Comparison of ENCODE assay signal across 24 cellular contexts in genomic region chr5:72895758-72896157, GRCh38.
A peak's percentile ranks its signal among the peaks of the same experiment; 100 is the strongest.
DNase-seq lines count a peak whose midpoint lies in the region; ATAC-seq and TF ChIP-seq lines count a peak whose summit lies in the region.
"Had no signal": no experiment of that assay in that cellular context is flagged by ENCODE, and none has a peak within 500 bp of the region (broad histone marks: within the 10 kb centered on the region; RNA-seq: fewer than 3 reads in every experiment).

No MANE protein-coding gene starts in this region.

- H3K4me3 Mint-ChIP-seq in activated CD8-positive, alpha-beta memory T cell treated with anti-CD3 and anti-CD28 coated beads, Interleukin-2, amount 10 ng/mL, durations not matched to agents 7 days and 5 days: no peak overlapping the region
- H3K4me3 Mint-ChIP-seq in HFFc6: no peak overlapping the region
- H3K4me3 Mint-ChIP-seq in activated naive CD8-positive, alpha-beta T cell treated with anti-CD3 and anti-CD28 coated beads, Interleukin-2, amount 50 U/mL, for 24 hours: no peak overlapping the region
- peak overlapping the region; percentile 2 for H3K4me3 Mint-ChIP-seq in stimulated activated naive CD8-positive, alpha-beta T cell treated with anti-CD3 and anti-CD28 coated beads, Interleukin-15, Interleukin-2, amounts not matched to agents 100 ng/mL and 50 ng/mL, for 24 hours
- H3K4me3 Mint-ChIP-seq: naive B cell had no signal

- H3K4me1 Mint-ChIP-seq in activated CD8-positive, alpha-beta memory T cell treated with anti-CD3 and anti-CD28 coated beads, Interleukin-2, amount 10 ng/mL, durations not matched to agents 7 days and 5 days: peaks cover 12% of the 10 kb centered on the region
- no peaks in the 10 kb centered on the region for H3K4me1 Mint-ChIP-seq in HFFc6 (ENCODE audit: low read depth)
- peaks cover 12% of the 10 kb centered on the region for H3K4me1 Mint-ChIP-seq in activated naive CD8-positive, alpha-beta T cell treated with anti-CD3 and anti-CD28 coated beads, Interleukin-2, amount 50 U/mL, for 24 hours
- H3K4me1 Mint-ChIP-seq in stimulated activated naive CD8-positive, alpha-beta T cell treated with anti-CD3 and anti-CD28 coated beads, Interleukin-15, Interleukin-2, amounts not matched to agents 100 ng/mL and 50 ng/mL, for 24 hours (ENCODE audit: low read depth): peaks cover 13% of the 10 kb centered on the region
- H3K4me1 Mint-ChIP-seq: naive B cell had no signal

- peaks cover 60% of the 10 kb centered on the region for H3K36me3 Mint-ChIP-seq in activated CD8-positive, alpha-beta memory T cell treated with anti-CD3 and anti-CD28 coated beads, Interleukin-2, amount 10 ng/mL, durations not matched to agents 7 days and 5 days
- peaks cover 48% of the 10 kb centered on the region for H3K36me3 Mint-ChIP-seq in HFFc6 (ENCODE audit: low read depth)
- peaks cover 59% of the 10 kb centered on the region for H3K36me3 Mint-ChIP-seq in activated naive CD8-positive, alpha-beta T cell treated with anti-CD3 and anti-CD28 coated beads, Interleukin-2, amount 50 U/mL, for 24 hours (ENCODE audit: low read depth)
- peaks cover 77% of the 10 kb centered on the region for H3K36me3 Mint-ChIP-seq in stimulated activated naive CD8-positive, alpha-beta T cell treated with anti-CD3 and anti-CD28 coated beads, Interleukin-15, Interleukin-2, amounts not matched to agents 100 ng/mL and 50 ng/mL, for 24 hours (ENCODE audit: low read depth)

- CTCF ChIA-PET in activated CD8-positive, alpha-beta memory T cell treated with anti-CD3 and anti-CD28 coated beads, Interleukin-2, amount 10 ng/mL, durations not matched to agents 7 days and 5 days (lab: Charles Lee): no interaction called here

- TF ChIP-seq CTCF in HFFc6 (IDR thresholded peaks at IDR 0.05): no peak

- peak; percentile 80 for ATAC-seq in activated CD8-positive, alpha-beta memory T cell treated with anti-CD3 and anti-CD28 coated beads, Interleukin-2, amount 10 ng/mL, durations not matched to agents 7 days and 5 days
- peak; percentile 72 for ATAC-seq in activated naive CD8-positive, alpha-beta T cell treated with anti-CD3 and anti-CD28 coated beads, Interleukin-2, amount 50 U/mL, for 24 hours
- ATAC-seq: GM12878, Panc1 had no signal

- H3K9me3 Mint-ChIP-seq in activated CD8-positive, alpha-beta memory T cell treated with anti-CD3 and anti-CD28 coated beads, Interleukin-2, amount 10 ng/mL, durations not matched to agents 7 days and 5 days (ENCODE audit: low read depth): no peaks in the 10 kb centered on the region
- H3K9me3 Mint-ChIP-seq in HFFc6: no peaks in the 10 kb centered on the region
- H3K9me3 Mint-ChIP-seq in activated naive CD8-positive, alpha-beta T cell treated with anti-CD3 and anti-CD28 coated beads, Interleukin-2, amount 50 U/mL, for 24 hours: no peaks in the 10 kb centered on the region
- H3K9me3 Mint-ChIP-seq in stimulated activated naive CD8-positive, alpha-beta T cell treated with anti-CD3 and anti-CD28 coated beads, Interleukin-15, Interleukin-2, amounts not matched to agents 100 ng/mL and 50 ng/mL, for 24 hours: no peaks in the 10 kb centered on the region
- H3K9me3 Mint-ChIP-seq: naive B cell had no signal

- H3K27me3 Mint-ChIP-seq in activated CD8-positive, alpha-beta memory T cell treated with anti-CD3 and anti-CD28 coated beads, Interleukin-2, amount 10 ng/mL, durations not matched to agents 7 days and 5 days: no peaks in the 10 kb centered on the region
- H3K27me3 Mint-ChIP-seq in HFFc6 (ENCODE audit: insufficient read depth): no peaks in the 10 kb centered on the region
- H3K27me3 Mint-ChIP-seq in activated naive CD8-positive, alpha-beta T cell treated with anti-CD3 and anti-CD28 coated beads, Interleukin-2, amount 50 U/mL, for 24 hours: no peaks in the 10 kb centered on the region
- no peaks in the 10 kb centered on the region for H3K27me3 Mint-ChIP-seq in stimulated activated naive CD8-positive, alpha-beta T cell treated with anti-CD3 and anti-CD28 coated beads, Interleukin-15, Interleukin-2, amounts not matched to agents 100 ng/mL and 50 ng/mL, for 24 hours
- H3K27me3 Mint-ChIP-seq: naive B cell had no signal

- no peak for DNase-seq in activated CD8-positive, alpha-beta memory T cell treated with anti-CD3 and anti-CD28 coated beads, Interleukin-2, amount 10 ng/mL, durations not matched to agents 7 days and 5 days
- no peak for DNase-seq in activated CD8-positive, alpha-beta memory T cell treated with anti-CD3 and anti-CD28 coated beads for 24 hours
- DNase-seq in HFFc6 (no peak), glomerular visceral epithelial cell (ENCODE audit: extremely low spot score) (no peak), UCSD-AML1 (lab: John Stamatoyannopoulos, UW; ENCODE audit: unreplicated experiment) (no peak)
- no peak for DNase-seq in activated naive CD8-positive, alpha-beta T cell treated with anti-CD3 and anti-CD28 coated beads, Interleukin-2, amount 50 U/mL, for 24 hours
- no peak for DNase-seq in central memory CD4-positive, alpha-beta T cell
- DNase-seq: ACHN; aorta; BE2C; DMS153; H7; kidney glomerular epithelial cell; midbrain; naive B cell; NCI-H2107; NCI-H345; nucleus accumbens; SHP77 treated with DMSO at 0.1 percent for 48 hours; stimulated activated CD4-positive, alpha-beta T cell treated with anti-CD3 and anti-CD28 coated beads, Interleukin-4, amount 100 ng/mL, for 4 hours; uterus had no signal

- H3K27ac Mint-ChIP-seq in activated CD8-positive, alpha-beta memory T cell treated with anti-CD3 and anti-CD28 coated beads, Interleukin-2, amount 10 ng/mL, durations not matched to agents 7 days and 5 days: peak overlapping the region; percentile 78
- H3K27ac Mint-ChIP-seq in HFFc6: peak overlapping the region; percentile 17; the same call in 1 of the 2 replicates
- H3K27ac Mint-ChIP-seq in activated naive CD8-positive, alpha-beta T cell treated with anti-CD3 and anti-CD28 coated beads, Interleukin-2, amount 50 U/mL, for 24 hours: peak overlapping the region; percentile 76
- H3K27ac Mint-ChIP-seq in stimulated activated naive CD8-positive, alpha-beta T cell treated with anti-CD3 and anti-CD28 coated beads, Interleukin-15, Interleukin-2, amounts not matched to agents 100 ng/mL and 50 ng/mL, for 24 hours: peak overlapping the region; percentile 60

Comparison
In these comparisons a context has a peak if more than half of its experiments do, and no peak if none do; other contexts are left out.
1. H3K27ac Mint-ChIP-seq: peak in every context shown above with its lines; median percentile 78 in activated CD8-positive, alpha-beta memory T cell treated with anti-CD3 and anti-CD28 coated beads, Interleukin-2, amount 10 ng/mL, durations not matched to agents 7 days and 5 days; 76 in activated naive CD8-positive, alpha-beta T cell treated with anti-CD3 and anti-CD28 coated beads, Interleukin-2, amount 50 U/mL, for 24 hours; 60 in stimulated activated naive CD8-positive, alpha-beta T cell treated with anti-CD3 and anti-CD28 coated beads, Interleukin-15, Interleukin-2, amounts not matched to agents 100 ng/mL and 50 ng/mL, for 24 hours; 17 in HFFc6.